ENCODE assay signal across 9 cellular contexts in genomic region chr7:124276005-124276606, GRCh38.
DNase-seq lines count a peak whose midpoint lies in the region; ATAC-seq and TF ChIP-seq lines count a peak whose summit lies in the region.
"Had no signal": no experiment of that assay in that cellular context is flagged by ENCODE, and none has a peak within 500 bp of the region (broad histone marks: within the 10 kb centered on the region; RNA-seq: fewer than 3 reads in every experiment).

No MANE protein-coding gene starts in this region.

- CTCF ChIA-PET in PC-3 (lab: Charles Lee) = no interaction called here

- POLR2A ChIA-PET in PC-3 (lab: Charles Lee; ENCODE audit: unreplicated experiment) = no interaction called here

- H3K4me2 ChIP-seq in DND-41 (ENCODE audit: insufficient read depth, low read length) (no peak overlapping the region), PC-3 (ENCODE audit: low read length) (no peak overlapping the region), hepatocyte (no peak overlapping the region)

- no peaks in the 10 kb centered on the region for H3F3A ChIP-seq in PC-3 (ENCODE audit: low read length, unreplicated experiment)

- no peaks in the 10 kb centered on the region for H3K4me1 ChIP-seq in DND-41 (ENCODE audit: insufficient read depth, low read length)
- no peaks in the 10 kb centered on the region for H3K4me1 ChIP-seq in PC-3 (ENCODE audit: insufficient read depth, low read length)
- no peaks in the 10 kb centered on the region for H3K4me1 ChIP-seq in hepatocyte (ENCODE audit: insufficient read depth)

- no peak overlapping the region for H3K9ac ChIP-seq in DND-41 (ENCODE audit: low read depth, low read length)
- H3K9ac ChIP-seq in PC-3 (ENCODE audit: low read length) = no peak overlapping the region

- H3K27me3 ChIP-seq in DND-41 (ENCODE audit: insufficient read depth, low read length, poor library complexity) = no peaks in the 10 kb centered on the region
- H3K27me3 ChIP-seq in PC-3 (ENCODE audit: low read length) = no peaks in the 10 kb centered on the region
- no peaks in the 10 kb centered on the region for H3K27me3 ChIP-seq in hepatocyte

- no peak overlapping the region for H3K4me3 ChIP-seq in DND-41 (ENCODE audit: low read depth in 1 of 2, low read length in 2 of 2)
- H3K4me3 ChIP-seq in PC-3 (ENCODE audit: low read length) = no peak overlapping the region
- H3K4me3 ChIP-seq in hepatocyte = no peak overlapping the region

- no peaks in the 10 kb centered on the region for H3K36me3 ChIP-seq in DND-41 (ENCODE audit: insufficient read depth, low read length)
- H3K36me3 ChIP-seq in PC-3 (ENCODE audit: low read depth, low read length) = no peaks in the 10 kb centered on the region
- H3K36me3 ChIP-seq in hepatocyte (replicated peaks; ENCODE audit: insufficient read depth, low read depth) = no peaks in the 10 kb centered on the region

- H3K9me3 ChIP-seq in DND-41 (ENCODE audit: insufficient read depth, low read length, severe bottlenecking) = no peaks in the 10 kb centered on the region
- H3K9me3 ChIP-seq in PC-3 (ENCODE audit: low read length) = no peaks in the 10 kb centered on the region
- no peaks in the 10 kb centered on the region for H3K9me3 ChIP-seq in hepatocyte (ENCODE audit: low read depth)

- no peaks in the 10 kb centered on the region for H4K20me1 ChIP-seq in DND-41 (ENCODE audit: insufficient read depth, low read length)
- H4K20me1 ChIP-seq in PC-3 (ENCODE audit: low read length) = no peaks in the 10 kb centered on the region
- H4K20me1 ChIP-seq in hepatocyte (ENCODE audit: insufficient read depth, poor library complexity, severe bottlenecking) = no peaks in the 10 kb centered on the region

- H3K9me2 ChIP-seq in PC-3 (replicated peaks; ENCODE audit: low read length) = no peaks in the 10 kb centered on the region
- H3K9me2 ChIP-seq in hepatocyte (replicated peaks; ENCODE audit: insufficient read depth) = no peaks in the 10 kb centered on the region

- no peaks in the 10 kb centered on the region for H3K79me2 ChIP-seq in DND-41 (ENCODE audit: insufficient read depth, low read length)
- H3K79me2 ChIP-seq in PC-3 (ENCODE audit: low read length) = no peaks in the 10 kb centered on the region
- H3K79me2 ChIP-seq in hepatocyte = no peaks in the 10 kb centered on the region

- DNase-seq in DND-41 = peak; percentile 34
- peak; percentile 64 for DNase-seq in PC-3
- peak; percentile 41 for DNase-seq in hepatocyte (ENCODE audit: low spot score)
- DNase-seq in posterior cingulate gyrus = no peak
- DNase-seq in G401 (ENCODE audit: low spot score) = no peak
- no peak for DNase-seq in activated gamma-delta T cell treated with Interleukin-2 at 50 U/mL for 16 hours
- DNase-seq: activated B cell treated with CpG ODN at 0.5 μM for 24 hours had no signal

- H3K27ac ChIP-seq in DND-41 (ENCODE audit: low read length) = no peak overlapping the region
- no peak overlapping the region for H3K27ac ChIP-seq in PC-3 (ENCODE audit: low read length)
- H3K27ac ChIP-seq in hepatocyte = no peak overlapping the region

- in situ Hi-C loops in G401 (cut with HindIII; ENCODE audit: low sequenced_read_pairs) = no loop called here

- 66% methylated on average over 3 of the region's 3 CpGs for WGBS in hepatocyte (ENCODE audit: low lambda C conversion rate, missing lambda C conversion rate)

- intact Hi-C loops in PC-3 (cut with micrococcal nuclease) (no loop called here), posterior cingulate gyrus (cut with DNase I) (no loop called here)

- no TSS peak for BruUV-seq in PC-3 (replicated peaks; lab: Mats Ljungman, UMichigan)

- peak; percentile 78; the same call in 2 of the 3 replicates for ATAC-seq in DND-41 (ENCODE audit: insufficient read depth, low read depth)
- peak; percentile 64 for ATAC-seq in GM19372 (IDR thresholded peaks at IDR 0.05; ENCODE audit: low read depth, unreplicated experiment)
- ATAC-seq in HG03139 (IDR thresholded peaks at IDR 0.05; ENCODE audit: unreplicated experiment) = peak; percentile 92
- peak; percentile 64 for ATAC-seq in PC-3

- TF ChIP-seq CTCF in DND-41 (IDR thresholded peaks at IDR 0.05; ENCODE audit: borderline replicate concordance, extremely low read depth, low read length, poor library complexity, severe bottlenecking) (peak; percentile 63), PC-3 (conservative IDR thresholded peaks at IDR 0.05; ENCODE audit: low read depth, low read length) (peak; percentile 66), hepatocyte (IDR thresholded peaks at IDR 0.05; ENCODE audit: poor library complexity) (peak; percentile 33)

- H2AFZ ChIP-seq in DND-41 (ENCODE audit: low read depth, low read length) (no peak overlapping the region), PC-3 (ENCODE audit: low read length) (no peak overlapping the region), hepatocyte (no peak overlapping the region)

Comparison
In these comparisons a context has a peak if more than half of its experiments do, and no peak if none do; other contexts are left out.
1. DNase-seq: peak in DND-41 (single experiment), PC-3 (single experiment) and hepatocyte (single experiment); none in posterior cingulate gyrus (0 of 10), G401 (single experiment) and activated gamma-delta T cell treated with Interleukin-2 at 50 U/mL for 16 hours (single experiment).
2. Peak in every context shown above with its lines, with median percentiles within 50 percentile points of each other: ATAC-seq and CTCF ChIP-seq.